ENCODE assay signal across 12 cellular contexts in genomic region chr3:177451277-177451880, GRCh38.
DNase-seq lines count a peak whose midpoint lies in the region; ATAC-seq and TF ChIP-seq lines count a peak whose summit lies in the region.
"Had no signal": no experiment of that assay in that cellular context is flagged by ENCODE, and none has a peak within 500 bp of the region (broad histone marks: within the 10 kb centered on the region; RNA-seq: fewer than 3 reads in every experiment).

No MANE protein-coding gene starts in this region.

- DNase-seq in NCI-H2227 treated with DMSO at 0.1 percent for 48 hours (lab: John Stamatoyannopoulos, UW) (peak; percentile 59), dermis microvascular lymphatic vessel endothelial cell (ENCODE audit: low read depth in 2 of 2) (peak; percentile 84 to 90), lower lobe of right lung (no peak), epidermal melanocyte (ENCODE audit: insufficient read length, low spot score) (no peak), NK-92 (lab: John Stamatoyannopoulos, UW; ENCODE audit: unreplicated experiment) (no peak)
- DNase-seq: activated CD4-positive, alpha-beta T cell treated with anti-CD3 and anti-CD28 coated beads, Interleukin-2, amount 10 ng/mL, durations not matched to agents 24 days and 14 days; activated T-cell treated with anti-CD3 and anti-CD28 coated beads, Interleukin-2, amount 50 U/mL, for 72 hours; C1 segment of cervical spinal cord; stimulated activated CD4-positive, alpha-beta T cell treated with anti-CD3 and anti-CD28 coated beads, Interleukin-2, amount 100 ng/mL, for 48 hours; T-helper 9 cell had no signal

- H3K4me3 ChIP-seq in lower lobe of right lung (no peak overlapping the region), stomach smooth muscle (ENCODE audit: low read length in 2 of 2) (peak overlapping the region; percentile 1 to 49)

- H3K27ac ChIP-seq in lower lobe of right lung (peak overlapping the region; percentile 51), stomach smooth muscle (ENCODE audit: low read length) (peak overlapping the region; percentile 81)

- H3K9ac ChIP-seq in stomach smooth muscle (ENCODE audit: low read length in 2 of 2), result peak overlapping the region; percentile 60 to 65

- peaks cover 41% of the 10 kb centered on the region for H3K4me1 ChIP-seq in lower lobe of right lung
- peaks cover 26% of the 10 kb centered on the region for H3K4me1 ChIP-seq in stomach smooth muscle (ENCODE audit: control insufficient read depth, insufficient read depth, low read length)

- no peaks in the 10 kb centered on the region for H3K9me3 ChIP-seq in lower lobe of right lung
- H3K9me3 ChIP-seq in stomach smooth muscle (ENCODE audit: control insufficient read depth in 2 of 2, low read length in 2 of 2), result no peaks in the 10 kb centered on the region

- intact Hi-C loops in lower lobe of right lung (cut with DNase I), result no loop called here

- H3K36me3 ChIP-seq in lower lobe of right lung (no peaks in the 10 kb centered on the region), stomach smooth muscle (ENCODE audit: control insufficient read depth in 2 of 2, insufficient read depth in 2 of 2, low read length in 2 of 2) (no peaks in the 10 kb centered on the region)

- H3K27me3 ChIP-seq in lower lobe of right lung (ENCODE audit: low read depth) (no peaks in the 10 kb centered on the region), stomach smooth muscle (ENCODE audit: control insufficient read depth in 1 of 2, insufficient read depth in 2 of 2, low read length in 2 of 2) (no peaks in the 10 kb centered on the region)

- ATAC-seq in lower lobe of right lung, result no peak
- ATAC-seq in GM19397 (IDR thresholded peaks at IDR 0.05; ENCODE audit: unreplicated experiment), result no peak
- ATAC-seq: activated T-cell treated with anti-CD3 and anti-CD28 coated beads, Interleukin-2, amount 50 U/mL, for 72 hours had no signal

- no peak for TF ChIP-seq CTCF in lower lobe of right lung (IDR thresholded peaks at IDR 0.05)

Comparison
In these comparisons a context has a peak if more than half of its experiments do, and no peak if none do; other contexts are left out.
1. DNase-seq: peak in NCI-H2227 treated with DMSO at 0.1 percent for 48 hours (single experiment) and dermis microvascular lymphatic vessel endothelial cell (2 of 2); none in lower lobe of right lung (single experiment), epidermal melanocyte (single experiment) and NK-92 (single experiment).